Comparison of ENCODE assay signal across 20 cellular contexts in the genomic region with DNA sequence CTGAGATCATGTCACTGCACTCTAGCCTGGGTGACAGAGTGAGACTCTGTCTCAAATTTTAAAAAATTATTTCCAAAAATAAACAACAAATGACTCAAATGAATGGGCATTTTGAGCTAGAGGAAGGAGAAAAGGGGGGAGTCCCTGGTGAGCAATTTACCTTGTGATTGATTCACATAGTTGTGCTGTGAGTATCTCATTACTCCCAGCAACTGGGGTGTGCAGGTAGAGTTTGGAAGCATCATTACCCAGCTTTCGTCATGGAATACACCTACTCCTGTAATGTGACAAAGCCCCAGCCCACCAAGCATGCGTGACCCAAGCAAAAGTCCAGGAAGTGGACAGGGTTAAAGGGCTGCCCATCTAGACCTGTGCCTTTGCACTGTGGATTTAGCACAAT. TPM values are rescaled to one million over a fixed set of nuclear protein-coding genes. Genes with fewer than 3 reads are reported as not detected.
DNase-seq lines count a peak whose midpoint lies in the region; ATAC-seq and TF ChIP-seq lines count a peak whose summit lies in the region.
"Had no signal": no experiment of that assay in that cellular context is flagged by ENCODE, and none has a peak within 500 bp of the region (broad histone marks: within the 10 kb centered on the region; RNA-seq: fewer than 3 reads in every experiment).

No MANE protein-coding gene starts in this region.

- WGBS in esophagus muscularis mucosa, result 100% methylated on average over 2 of the region's 2 CpGs

- no peaks in the 10 kb centered on the region for H3K27me3 ChIP-seq in esophagus muscularis mucosa

- H3K4me3 ChIP-seq in esophagus muscularis mucosa, result no peak overlapping the region
- H3K4me3 ChIP-seq in coronary artery, result no peak overlapping the region

- H3K27ac ChIP-seq in esophagus muscularis mucosa (replicated peaks in 1 of 4), result no peak overlapping the region
- H3K27ac ChIP-seq in coronary artery, result no peak overlapping the region

- intact Hi-C loops in esophagus muscularis mucosa (cut with DNase I), result no loop called here

- no peak for TF ChIP-seq EP300 in esophagus muscularis mucosa (IDR thresholded peaks at IDR 0.05)

- no peaks in the 10 kb centered on the region for H3K36me3 ChIP-seq in esophagus muscularis mucosa

- peaks cover 0 to 9% (median 0%) of the 10 kb centered on the region in 4 donors for H3K4me1 ChIP-seq in esophagus muscularis mucosa

- DNase-seq in A172 (ENCODE audit: low spot score), result peak; percentile 64
- peak; percentile 22 for DNase-seq in ELR (ENCODE audit: low read depth)
- peak; percentile 57 for DNase-seq in HPDE6-E6E7 (ENCODE audit: extremely low spot score)
- no peak for DNase-seq in esophagus muscularis mucosa (ENCODE audit: extremely low spot score)
- no peak for DNase-seq in NCI-H526 (lab: John Stamatoyannopoulos, UW)
- no peak for DNase-seq in coronary artery (ENCODE audit: low spot score)
- DNase-seq: DMS153, glutamatergic neuron, HFFc6, midbrain, NCI-H1694, NCI-H510A, nucleus accumbens, OCI-M1 had no signal

- no peak for TF ChIP-seq CTCF in esophagus muscularis mucosa (IDR thresholded peaks at IDR 0.05)
- TF ChIP-seq CTCF in coronary artery (IDR thresholded peaks at IDR 0.05), result no peak

- no peak for TF ChIP-seq POLR2A in esophagus muscularis mucosa (IDR thresholded peaks at IDR 0.05; ENCODE audit: low read depth)

- H3K9me3 ChIP-seq in esophagus muscularis mucosa, result no peaks in the 10 kb centered on the region

- ATAC-seq in esophagus mucosa (peak; percentile 88), HG03460 (IDR thresholded peaks at IDR 0.05; ENCODE audit: unreplicated experiment) (no peak)
- ATAC-seq: SK-N-SH treated with all-trans-retinoic acid at 6 μM for 48 hours had no signal

RNA-seq across cellular contexts. Expression of a gene that starts 6.0 kb away (rescaled TPM):
- 0.14 TPM in 1 of 2 replicates, not detected in the other for total RNA-seq in A172 (2014; rRNA removed; shearing (Covaris generic))
- total RNA-seq in esophagus mucosa (0.88 TPM), esophagus muscularis mucosa (not detected)
- total RNA-seq: B cell, chondrocyte, HFFc6, LHCN-M2 had no signal

RNA-seq across cellular contexts. Expression of a gene that starts 20.8 kb away (rescaled TPM):
- total RNA-seq in A172 (2014; rRNA removed; shearing (Covaris generic)), result not detected in 2 replicates
- total RNA-seq in esophagus mucosa (721 TPM), esophagus muscularis mucosa (1 to 10 TPM in 1 of 4 donors, not detected in 3; 2.1 TPM)
- total RNA-seq: B cell, chondrocyte, HFFc6, LHCN-M2 had no signal

Comparison
In these comparisons a context has a peak if more than half of its experiments do, and no peak if none do; other contexts are left out.
1. DNase-seq: peak in A172 (single experiment), ELR (single experiment) and HPDE6-E6E7 (single experiment); none in esophagus muscularis mucosa (single experiment), NCI-H526 (0 of 2) and coronary artery (single experiment).
2. RNA of a gene that starts 20.8 kb away (total RNA-seq): 721 TPM in esophagus mucosa (single experiment); 2.1 TPM in esophagus muscularis mucosa and not detected in A172; every median in the first group is over 100 times any median in the second.